8 cellular contexts compared by ENCODE assay signal in genomic region chr10:13613519-13613918, GRCh38. TPM values are rescaled to one million over a fixed set of nuclear protein-coding genes. Genes with fewer than 3 reads are reported as not detected.
DNase-seq lines count a peak whose midpoint lies in the region; ATAC-seq and TF ChIP-seq lines count a peak whose summit lies in the region.

No MANE protein-coding gene starts in this region.

- H3K36me3 ChIP-seq in GM06990 (ENCODE audit: control insufficient read depth, insufficient read depth, low read length) (peaks cover 7% of the 10 kb centered on the region), esophagus muscularis mucosa (peaks cover 10 to 85% (median 54%) of the 10 kb centered on the region in 4 donors)
- H3K36me3 ChIP-seq in effector memory CD4-positive, alpha-beta T cell (ENCODE audit: control insufficient read depth, insufficient read depth, low read length) = peaks cover 79% of the 10 kb centered on the region

- H3K4me1 ChIP-seq in esophagus muscularis mucosa = peaks cover 0 to 27% (median 26%) of the 10 kb centered on the region in 4 donors
- no peaks in the 10 kb centered on the region for H3K4me1 ChIP-seq in effector memory CD4-positive, alpha-beta T cell (ENCODE audit: control insufficient read depth, insufficient read depth, low read length, poor library complexity, severe bottlenecking)

- no peaks in the 10 kb centered on the region for H3K9me3 Mint-ChIP-seq in osteocyte (ENCODE audit: unreplicated experiment)

- DNase-seq in GM06990 (ENCODE audit: extremely low read depth, insufficient read length) (no peak), NCI-H460 (ENCODE audit: extremely low read depth, low read depth) (peak; percentile 45), esophagus muscularis mucosa (ENCODE audit: extremely low spot score) (no peak), osteocyte (ENCODE audit: extremely low spot score, unreplicated experiment) (no peak), mesenteric fat pad (ENCODE audit: low spot score) (no peak), SHP77 treated with DMSO at 0.1 percent for 48 hours (lab: John Stamatoyannopoulos, UW) (no peak)
- no peak for DNase-seq in effector memory CD4-positive, alpha-beta T cell

- 29% methylated on average over 5 of the region's 5 CpGs for WGBS in esophagus muscularis mucosa

- no peaks in the 10 kb centered on the region for H3K9me3 ChIP-seq in esophagus muscularis mucosa
- no peaks in the 10 kb centered on the region for H3K9me3 ChIP-seq in effector memory CD4-positive, alpha-beta T cell (ENCODE audit: control insufficient read depth, low read length)

- H3K4me3 ChIP-seq in GM06990 (replicated peaks; ENCODE audit: low read depth, low read length) = no peak overlapping the region
- no peak overlapping the region for H3K4me3 ChIP-seq in esophagus muscularis mucosa
- no peak overlapping the region for H3K4me3 ChIP-seq in effector memory CD4-positive, alpha-beta T cell (ENCODE audit: insufficient read depth, low read depth, low read length, poor library complexity, severe bottlenecking)

- H3K27ac Mint-ChIP-seq in osteocyte (ENCODE audit: unreplicated experiment) = peak overlapping the region; percentile 38

- H3K27ac ChIP-seq in esophagus muscularis mucosa (replicated peaks in 1 of 4) = peak overlapping the region in 1 of 4 donors; percentile 65
- no peak overlapping the region for H3K27ac ChIP-seq in effector memory CD4-positive, alpha-beta T cell (ENCODE audit: insufficient read depth, low read length, poor library complexity, severe bottlenecking)

- no peak for TF ChIP-seq EP300 in esophagus muscularis mucosa (IDR thresholded peaks at IDR 0.05)

- H3K27me3 Mint-ChIP-seq in osteocyte (ENCODE audit: unreplicated experiment) = no peaks in the 10 kb centered on the region

- TF ChIP-seq CTCF in GM06990 (IDR thresholded peaks at IDR 0.05; ENCODE audit: insufficient read depth, low read length, poor library complexity, severe bottlenecking) (peak; percentile 40), esophagus muscularis mucosa (IDR thresholded peaks at IDR 0.05) (peak; percentile 51 to 63 (median 54)), osteocyte (IDR thresholded peaks at IDR 0.05) (peak; percentile 71)

- no peak for ATAC-seq in GM21528 (IDR thresholded peaks at IDR 0.05; ENCODE audit: low FRiP score, unreplicated experiment)

- H3K4me3 Mint-ChIP-seq in osteocyte (ENCODE audit: unreplicated experiment) = no peak overlapping the region

- peaks cover 20% of the 10 kb centered on the region for H3K36me3 Mint-ChIP-seq in osteocyte (ENCODE audit: unreplicated experiment)

- TF ChIP-seq POLR2A in esophagus muscularis mucosa (IDR thresholded peaks at IDR 0.05; ENCODE audit: low read depth) = no peak

- H3K27me3 ChIP-seq in GM06990 (replicated peaks; ENCODE audit: control insufficient read depth, insufficient read depth, low read length) (no peaks in the 10 kb centered on the region), esophagus muscularis mucosa (no peaks in the 10 kb centered on the region)
- H3K27me3 ChIP-seq in effector memory CD4-positive, alpha-beta T cell (replicated peaks; ENCODE audit: control insufficient read depth, insufficient read depth, low read length, poor library complexity, severe bottlenecking) = no peaks in the 10 kb centered on the region

- intact Hi-C loops in esophagus muscularis mucosa (cut with DNase I) = loop anchor here (2.0 kb wide), 2 partner anchors 45 to 165 kb away; no protein-coding TSS in a partner anchor

- H3K4me1 Mint-ChIP-seq in osteocyte (ENCODE audit: unreplicated experiment) = peaks cover 45% of the 10 kb centered on the region

RNA-seq across cellular contexts. Expression of gene PRPF18, which starts 26.8 kb away (rescaled TPM):
- 18.9 and 28.2 TPM in 2 replicates for total RNA-seq in NCI-H460 (2014; rRNA removed; shearing (Covaris generic))
- 12.1 and 20.8 TPM in 2 replicates for polyA plus RNA-seq in NCI-H460 (2014; cell fraction: nucleus; rRNA removed)
- total RNA-seq in esophagus muscularis mucosa (10 to 100 TPM; 16.2 to 27.8 (median 25.6) TPM), osteocyte (17.9 and 19.2 TPM in 2 replicates), mesenteric fat pad (18.6 TPM)
